1 cellular context compared by ENCODE assay signal in genomic region chr17:79685121-79685520, GRCh38.
TF ChIP-seq lines count a peak whose summit lies in the region.

No MANE protein-coding gene starts in this region.

TF ChIP-seq in H1, 55 proteins besides CTCF, POLR2A, EP300 and RAD21 (continued from another document):
- TF ChIP-seq ATF2 (IDR thresholded peaks at IDR 0.05; ENCODE audit: low read length): no peak
